ENCODE assay signal across 19 cellular contexts in the genomic region with DNA sequence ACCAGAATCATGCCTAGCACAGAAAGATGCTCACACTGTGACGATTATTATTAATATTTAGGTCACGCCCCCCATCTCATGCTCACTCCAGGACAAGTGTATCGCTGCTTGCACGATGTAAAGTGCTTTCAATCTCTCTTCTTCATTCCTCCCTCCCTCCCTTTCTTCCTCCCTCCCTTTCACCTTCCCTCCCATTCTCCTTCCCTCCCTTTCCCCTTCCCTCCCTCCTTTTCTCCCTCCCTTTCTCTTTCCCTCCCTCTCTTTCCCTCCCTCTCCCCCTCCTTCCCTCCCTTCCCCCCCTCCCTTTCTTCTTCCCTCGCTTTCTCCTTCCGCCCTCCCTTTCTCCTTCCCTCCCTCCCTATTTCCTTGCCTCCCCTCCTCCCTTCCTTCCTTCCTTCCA. TPM values are rescaled to one million over a fixed set of nuclear protein-coding genes. Genes with fewer than 3 reads are reported as not detected.
A peak's percentile ranks its signal among the peaks of the same experiment; 100 is the strongest.
DNase-seq lines count a peak whose midpoint lies in the region; ATAC-seq, FAIRE-seq and TF ChIP-seq lines count a peak whose summit lies in the region.
"Had no signal": no experiment of that assay in that cellular context is flagged by ENCODE, and none has a peak within 500 bp of the region (broad histone marks: within the 10 kb centered on the region; RNA-seq: fewer than 3 reads in every experiment).

No MANE protein-coding gene starts in this region.

- WGBS in IMR-90 (ENCODE audit: extremely low coverage in 2 of 2, insufficient read length in 1 of 2), 2 experiments, result 80 to 100% methylated on average over 2 to 4 of the region's 6 CpGs
- 77 to 85% (median 81%) methylated on average over 6 of the region's 6 CpGs for WGBS in spleen, 5 donors
- WGBS in pancreas, 2 donors, result 85 to 93% methylated on average over 6 of the region's 6 CpGs

- CTCF ChIA-PET in IMR-90 (lab: Yijun Ruan, JAX), result no interaction called here

- H3K23ac ChIP-seq in IMR-90 (ENCODE audit: low read depth, low read length), result no peak overlapping the region

- H3K79me1 ChIP-seq in IMR-90 (ENCODE audit: low read depth in 1 of 2, low read length in 2 of 2), result peaks cover 6 to 33% of the 10 kb centered on the region in 2 experiments; a peak in 2 of 4 replicates

- H2AK5ac ChIP-seq in IMR-90 (ENCODE audit: low read depth, low read length), result peak overlapping the region; percentile 59; the same call in 1 of the 2 replicates

- no peaks in the 10 kb centered on the region for H3K27me3 ChIP-seq in BLaER1
- H3K27me3 ChIP-seq in IMR-90 (ENCODE audit: control insufficient read depth, insufficient read depth, low read length), result no peaks in the 10 kb centered on the region
- H3K27me3 ChIP-seq in spleen (replicated peaks in 1 of 7), result peaks cover 0 to 2% (median 0%) of the 10 kb centered on the region in 7 donors
- no peaks in the 10 kb centered on the region for H3K27me3 ChIP-seq in pancreas
- H3K27me3 ChIP-seq: ascending aorta, SJSA1 had no signal

- TF ChIP-seq POLR2A in IMR-90 (IDR thresholded peaks at IDR 0.05; ENCODE audit: low read depth, low read length) (no peak), spleen (IDR thresholded peaks at IDR 0.05) (no peak)

- no peak overlapping the region for H2BK20ac ChIP-seq in IMR-90 (ENCODE audit: low read depth, low read length)

- H2BK15ac ChIP-seq in IMR-90 (ENCODE audit: low read depth, low read length), result no peak overlapping the region

- H2AK9ac ChIP-seq in IMR-90 (replicated peaks; ENCODE audit: low read depth, low read length, poor library complexity), result no peak overlapping the region

- H4K20me1 ChIP-seq in BLaER1 (no peaks in the 10 kb centered on the region), IMR-90 (ENCODE audit: insufficient read depth, low read length) (peaks cover 12% of the 10 kb centered on the region; the same call in 1 of the 2 replicates)

- H3K56ac ChIP-seq in IMR-90 (ENCODE audit: extremely low read depth, insufficient read depth, low read length), result no peak overlapping the region

- H3K9ac ChIP-seq in BLaER1 (no peak overlapping the region), IMR-90 (ENCODE audit: low read depth, low read length) (no peak overlapping the region)

- POLR2A ChIA-PET in IMR-90 (lab: Charles Lee; ENCODE audit: unreplicated experiment), result no interaction called here

- H3K27ac ChIP-seq in BLaER1 (no peak overlapping the region), IMR-90 (ENCODE audit: insufficient read depth, low read length) (no peak overlapping the region; the same call in 1 of the 2 replicates), spleen (no peak overlapping the region), pancreas (no peak overlapping the region)
- H3K27ac ChIP-seq: PC-9, SJSA1 had no signal

- H2BK120ac ChIP-seq in IMR-90 (ENCODE audit: low read depth, low read length), result no peak overlapping the region; the same call in 1 of the 2 replicates

- H3K27me3 Mint-ChIP-seq in effector memory CD8-positive, alpha-beta T cell, result peaks cover 16 to 26% of the 10 kb centered on the region in 2 donors
- H3K27me3 Mint-ChIP-seq in nephron (ENCODE audit: low read depth), result no peaks in the 10 kb centered on the region

- H2BK5ac ChIP-seq in IMR-90 (ENCODE audit: low read depth, low read length, poor library complexity, severe bottlenecking), result no peak overlapping the region

- TF ChIP-seq RAD21 in IMR-90 (IDR thresholded peaks at IDR 0.05; ENCODE audit: low read length), result no peak

- ATAC-seq in IMR-90 (ENCODE audit: low read depth), result no peak
- ATAC-seq in effector memory CD8-positive, alpha-beta T cell (replicated peaks), result no peak
- ATAC-seq in GM21825 (IDR thresholded peaks at IDR 0.05; ENCODE audit: unreplicated experiment), result no peak
- ATAC-seq in pancreas, result no peak

- peaks cover 21 to 23% of the 10 kb centered on the region in 2 donors for H3K4me1 Mint-ChIP-seq in effector memory CD8-positive, alpha-beta T cell (ENCODE audit: low read depth in 2 of 2)
- H3K4me1 Mint-ChIP-seq in nephron, result peaks cover 30% of the 10 kb centered on the region

- H3K9me3 ChIP-seq in BLaER1 (no peaks in the 10 kb centered on the region), IMR-90 (ENCODE audit: control insufficient read depth, insufficient read depth, low read length) (no peaks in the 10 kb centered on the region), spleen (no peaks in the 10 kb centered on the region), pancreas (no peaks in the 10 kb centered on the region)
- H3K9me3 ChIP-seq: ascending aorta, SJSA1 had no signal

- H3K36me3 ChIP-seq in BLaER1 (peaks cover 1% of the 10 kb centered on the region; the same call in 1 of the 2 replicates), IMR-90 (ENCODE audit: control insufficient read depth, insufficient read depth, low read length) (peaks cover 46% of the 10 kb centered on the region), spleen (peaks cover 0 to 51% (median 2%) of the 10 kb centered on the region in 6 donors), pancreas (no peaks in the 10 kb centered on the region)

- dilution Hi-C loops in IMR-90 (cut with HindIII; ENCODE audit: low sequenced_read_pairs, unreplicated experiment), result no loop called here

- H3K4ac ChIP-seq in IMR-90 (ENCODE audit: low read depth, low read length), result peak overlapping the region; percentile 52; the same call in 1 of the 2 replicates

- no peak overlapping the region; the same call in 1 of the 2 replicates for H3K18ac ChIP-seq in IMR-90 (ENCODE audit: low read depth, low read length)

- H4K5ac ChIP-seq in IMR-90 (ENCODE audit: low read depth, low read length), result no peak overlapping the region

- TF ChIP-seq CTCF in IMR-90 (conservative IDR thresholded peaks at IDR 0.05; ENCODE audit: low read depth, low read length), result no peak
- TF ChIP-seq CTCF in nephron (IDR thresholded peaks at IDR 0.05; ENCODE audit: unreplicated experiment in 3 of 3), result no peak
- TF ChIP-seq CTCF in spleen (IDR thresholded peaks at IDR 0.05 in 8 of 11, conservative IDR thresholded peaks at IDR 0.05 in 3 of 11), result no peak
- TF ChIP-seq CTCF in pancreas (IDR thresholded peaks at IDR 0.05), result no peak

- H3K4me2 ChIP-seq in BLaER1 (peak overlapping the region; percentile 79), IMR-90 (ENCODE audit: low read depth, low read length) (no peak overlapping the region)
- H3K4me2 ChIP-seq: PC-9 had no signal

- no peaks in the 10 kb centered on the region for H3K9me3 Mint-ChIP-seq in effector memory CD8-positive, alpha-beta T cell
- no peaks in the 10 kb centered on the region for H3K9me3 Mint-ChIP-seq in nephron

- H3K4me3 Mint-ChIP-seq in effector memory CD8-positive, alpha-beta T cell, result peak overlapping the region; percentile 79 to 85
- no peak overlapping the region for H3K4me3 Mint-ChIP-seq in nephron

- H4K8ac ChIP-seq in IMR-90 (ENCODE audit: low read depth in 2 of 2, low read length in 2 of 2), result no peak overlapping the region

- H3K14ac ChIP-seq in IMR-90 (replicated peaks; ENCODE audit: low read depth, low read length), result no peak overlapping the region

- DNase-seq in IMR-90 (no peak), spleen (no peak), pancreas (no peak)
- no peak for DNase-seq in effector memory CD8-positive, alpha-beta T cell
- DNase-seq: activated effector memory CD4-positive, alpha-beta T cell treated with anti-CD3 and anti-CD28 coated beads, Interleukin-2, amount 50 U/mL, for 16 hours; AML-193; cerebellar nuclear complex; DMS 273 treated with DMSO at 0.1 percent for 48 hours; effector CD4-positive, alpha-beta T cell; GDM1; NCI-H1436 treated with DMSO at 0.1 percent for 48 hours; occipital lobe; PC-9 had no signal

- BruUV-seq in IMR-90 (replicated peaks; lab: Mats Ljungman, UMichigan), result no TSS peak

- peaks cover 22% of the 10 kb centered on the region for H3K36me3 Mint-ChIP-seq in effector memory CD8-positive, alpha-beta T cell (ENCODE audit: insufficient read depth)
- peaks cover 63% of the 10 kb centered on the region for H3K36me3 Mint-ChIP-seq in nephron (ENCODE audit: low read depth)

- H3K27ac Mint-ChIP-seq in effector memory CD8-positive, alpha-beta T cell, result peak overlapping the region in 1 of 2 donors; percentile 78
- peak overlapping the region; percentile 59 to 95 (median 75) for H3K27ac Mint-ChIP-seq in nephron

- H3K4me1 ChIP-seq in BLaER1, result peaks cover 65% of the 10 kb centered on the region
- H3K4me1 ChIP-seq in IMR-90 (ENCODE audit: control insufficient read depth, insufficient read depth, low read length), result peaks cover 19% of the 10 kb centered on the region
- peaks cover 19 to 50% (median 36%) of the 10 kb centered on the region in 6 donors for H3K4me1 ChIP-seq in spleen
- H3K4me1 ChIP-seq in pancreas, result no peaks in the 10 kb centered on the region

- in situ Hi-C loops in IMR-90 (cut with MboI; ENCODE audit: low sequenced_read_pairs), result no loop called here

- peaks cover 12% of the 10 kb centered on the region for H3K9me1 ChIP-seq in IMR-90 (ENCODE audit: insufficient read depth, low read length)

- H4K91ac ChIP-seq in IMR-90 (ENCODE audit: insufficient read depth, low read depth, low read length), result no peak overlapping the region

- no peak for FAIRE-seq in pancreas (lab: Jason Lieb, UNC)
- FAIRE-seq: H54 had no signal

- no peak overlapping the region for H2AFZ ChIP-seq in IMR-90 (replicated peaks; ENCODE audit: low read length, poor library complexity)
- H2AFZ ChIP-seq: PC-9 had no signal

- intact Hi-C loops in IMR-90 (cut with micrococcal nuclease) (no loop called here), spleen (cut with DNase I; ENCODE audit: low total_unique reads) (no loop called here), pancreas (cut with DNase I) (no loop called here)

- no peak overlapping the region for H3K4me3 ChIP-seq in BLaER1
- H3K4me3 ChIP-seq in IMR-90 (ENCODE audit: insufficient read depth, low read depth, low read length), result no peak overlapping the region
- no peak overlapping the region for H3K4me3 ChIP-seq in spleen
- H3K4me3 ChIP-seq in pancreas, result no peak overlapping the region
- H3K4me3 ChIP-seq: ascending aorta, PC-9, SJSA1 had no signal

RNA-seq across cellular contexts. Expression of a gene that starts 19.6 kb away (rescaled TPM):
- total RNA-seq in IMR-90 (2012; rRNA removed), result 57.7 and 61.7 TPM in 2 replicates
- 92.3 and 94.2 TPM in 2 replicates for polyA plus RNA-seq in IMR-90 (2012; rRNA removed)
- polyA plus RNA-seq in IMR-90 (2012; cell fraction: cytosol; rRNA removed), result 65.8 and 82.6 TPM in 2 replicates
- 27.8 and 83.8 TPM in 2 replicates for polyA plus RNA-seq in IMR-90 (2012; cell fraction: nucleus; rRNA removed; ENCODE audit: low replicate concordance)
- 100 to 1,000 TPM; 127 to 199 (median 156) TPM for total RNA-seq in spleen
- 10 to 100 TPM; 14.8 to 29.6 (median 16.9) TPM for polyA plus RNA-seq in spleen
- 10 to 100 TPM; 33.1 to 74.7 (median 43.1) TPM for total RNA-seq in pancreas
- polyA plus RNA-seq in pancreas, result 10 to 100 TPM; 17.7 to 33.7 TPM

RNA-seq across cellular contexts. Expression of a gene that starts 46.1 kb away (rescaled TPM):
- total RNA-seq in IMR-90 (2012; rRNA removed), result 25.0 and 32.3 TPM in 2 replicates
- 22.8 and 25.6 TPM in 2 replicates for polyA plus RNA-seq in IMR-90 (2012; rRNA removed)
- polyA plus RNA-seq in IMR-90 (2012; cell fraction: cytosol; rRNA removed), result 12.7 and 18.2 TPM in 2 replicates
- 30.4 and 42.7 TPM in 2 replicates for polyA plus RNA-seq in IMR-90 (2012; cell fraction: nucleus; rRNA removed; ENCODE audit: low replicate concordance)
- total RNA-seq in spleen, result 10 to 100 TPM; 18.7 to 35.7 (median 28.3) TPM
- polyA plus RNA-seq in spleen, result 10 to 100 TPM in 1 of 3 donors, 1 to 10 TPM in 2; 6.3 to 10.0 (median 6.4) TPM
- 10 to 100 TPM; 24.9 to 48.3 (median 35.0) TPM for total RNA-seq in pancreas
- 10 to 100 TPM; 20.7 to 22.1 TPM for polyA plus RNA-seq in pancreas

RNA-seq across cellular contexts. Expression of a gene that starts 46.4 kb away (rescaled TPM):
- total RNA-seq in IMR-90 (2012; rRNA removed), result 10.8 and 13.1 TPM in 2 replicates
- 19.2 and 20.7 TPM in 2 replicates for polyA plus RNA-seq in IMR-90 (2012; rRNA removed)
- 6.6 and 7.8 TPM in 2 replicates for polyA plus RNA-seq in IMR-90 (2012; cell fraction: cytosol; rRNA removed)
- polyA plus RNA-seq in IMR-90 (2012; cell fraction: nucleus; rRNA removed; ENCODE audit: low replicate concordance), result 72.0 and 88.6 TPM in 2 replicates
- 10 to 100 TPM; 21.0 to 38.0 (median 24.5) TPM for total RNA-seq in spleen
- polyA plus RNA-seq in spleen, result 10 to 100 TPM; 14.4 to 28.0 (median 23.9) TPM
- 10 to 100 TPM in 1 of 6 donors, 1 to 10 TPM in 5; 3.9 to 10.5 (median 6.6) TPM for total RNA-seq in pancreas
- 10 to 100 TPM; 21.1 to 22.9 TPM for polyA plus RNA-seq in pancreas

Comparison
In these comparisons a context has a peak if more than half of its experiments do, and no peak if none do; other contexts are left out.
1. H3K4me3 Mint-ChIP-seq: peak in effector memory CD8-positive, alpha-beta T cell (2 of 2); none in nephron (0 of 3).